ENCODE assay signal across 15 cellular contexts in the genomic region with DNA sequence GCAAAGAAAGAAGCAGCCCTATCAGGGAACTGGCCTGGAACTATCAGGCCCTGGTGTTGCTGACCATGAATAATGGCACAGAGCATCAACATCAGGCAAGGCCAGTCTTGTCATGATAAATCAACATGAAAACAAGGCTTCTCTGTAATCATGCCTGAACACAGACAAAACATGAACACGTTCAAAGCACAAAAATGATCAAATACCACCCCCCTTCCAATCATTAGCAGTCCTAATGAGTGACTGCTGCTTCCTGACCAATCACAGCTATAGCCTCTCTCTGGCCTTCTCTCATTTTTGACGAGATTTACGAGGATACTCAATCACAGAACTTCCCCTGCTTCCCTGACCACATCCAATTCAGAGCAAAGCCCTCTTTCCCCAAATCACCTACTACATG. TPM values are rescaled to one million over a fixed set of nuclear protein-coding genes. Genes with fewer than 3 reads are reported as not detected.
DNase-seq lines count a peak whose midpoint lies in the region; ATAC-seq and TF ChIP-seq lines count a peak whose summit lies in the region.
"Had no signal": no experiment of that assay in that cellular context is flagged by ENCODE, and none has a peak within 500 bp of the region (broad histone marks: within the 10 kb centered on the region; RNA-seq: fewer than 3 reads in every experiment).

No MANE protein-coding gene starts in this region.

- no peak overlapping the region for H3K23ac ChIP-seq in trophoblast cell (ENCODE audit: low read length)

- no peak overlapping the region for H3K18ac ChIP-seq in trophoblast cell (ENCODE audit: low read length)

- peaks cover 14% of the 10 kb centered on the region for H3K79me1 ChIP-seq in trophoblast cell (ENCODE audit: low read length)

- peak overlapping the region; percentile 84 for H3K4me3 Mint-ChIP-seq in activated naive CD8-positive, alpha-beta T cell

- no peak overlapping the region for H4K8ac ChIP-seq in trophoblast cell (ENCODE audit: low read depth, low read length)

- WGBS in SK-N-SH (ENCODE audit: low lambda C conversion rate): 92% methylated on average over 3 of the region's 3 CpGs
- WGBS in trophoblast cell (ENCODE audit: extremely low coverage, insufficient coverage, insufficient read length): no CpG with 5 or more reads among the region's 3 CpGs

- H4K12ac ChIP-seq in trophoblast cell (ENCODE audit: low read depth, low read length): no peak overlapping the region

- H4K20me1 ChIP-seq in SK-N-SH (ENCODE audit: insufficient read depth) (no peaks in the 10 kb centered on the region), Karpas-422 (ENCODE audit: insufficient read depth, low read depth, low read length) (no peaks in the 10 kb centered on the region)

- H3K27ac ChIP-seq in SK-N-SH (ENCODE audit: low read depth in 2 of 2, low read length in 1 of 2) (peak overlapping the region in 1 of 2 experiments; percentile 83; a peak in 2 of 4 replicates), gastrocnemius medialis (peak overlapping the region; percentile 82 to 94 (median 88)), Karpas-422 (ENCODE audit: low read length) (no peak overlapping the region), trophoblast cell (ENCODE audit: low read depth, low read length) (no peak overlapping the region)
- H3K27ac ChIP-seq: WERI-Rb-1 had no signal

- no peak for TF ChIP-seq POLR2A in gastrocnemius medialis (IDR thresholded peaks at IDR 0.05)

- no peak overlapping the region for H3K4me3 ChIP-seq in SK-N-SH (ENCODE audit: low read depth in 2 of 2, low read length in 1 of 2)
- H3K4me3 ChIP-seq in gastrocnemius medialis: no peak overlapping the region
- H3K4me3 ChIP-seq in Karpas-422 (ENCODE audit: low read length): no peak overlapping the region
- no peak overlapping the region for H3K4me3 ChIP-seq in trophoblast cell (ENCODE audit: low read depth, low read length)
- H3K4me3 ChIP-seq: mucosa of descending colon had no signal

- H3K4ac ChIP-seq in trophoblast cell (ENCODE audit: low read depth, low read length): no peak overlapping the region

- no peaks in the 10 kb centered on the region for H3K9me2 ChIP-seq in SK-N-SH
- no peaks in the 10 kb centered on the region for H3K9me2 ChIP-seq in Karpas-422 (replicated peaks; ENCODE audit: insufficient read depth, low read length)

- peak overlapping the region; percentile 87 for H3K9ac ChIP-seq in SK-N-SH
- no peak overlapping the region for H3K9ac ChIP-seq in Karpas-422 (ENCODE audit: low read length)
- no peak overlapping the region for H3K9ac ChIP-seq in trophoblast cell (ENCODE audit: low read length)

- H3K9me3 ChIP-seq in SK-N-SH (no peaks in the 10 kb centered on the region), gastrocnemius medialis (no peaks in the 10 kb centered on the region), Karpas-422 (ENCODE audit: low read length) (no peaks in the 10 kb centered on the region), trophoblast cell (ENCODE audit: insufficient read depth, low read depth, low read length) (no peaks in the 10 kb centered on the region)
- H3K9me3 ChIP-seq: mucosa of descending colon had no signal

- no peaks in the 10 kb centered on the region for H3K36me3 ChIP-seq in SK-N-SH (replicated peaks in 1 of 2; ENCODE audit: control insufficient read depth in 1 of 2, insufficient read depth in 2 of 2, low read length in 1 of 2)
- no peaks in the 10 kb centered on the region for H3K36me3 ChIP-seq in gastrocnemius medialis
- peaks cover 4% of the 10 kb centered on the region; the same call in 1 of the 2 replicates for H3K36me3 ChIP-seq in Karpas-422 (ENCODE audit: insufficient read depth, low read length)
- H3K36me3 ChIP-seq in trophoblast cell (ENCODE audit: control insufficient read depth in 1 of 2, insufficient read depth in 2 of 2, low read length in 2 of 2): no peaks in the 10 kb centered on the region
- H3K36me3 ChIP-seq: WERI-Rb-1 had no signal

- ATAC-seq in SK-N-SH treated with all-trans-retinoic acid at 6 μM for 48 hours (no peak), GM19452 (IDR thresholded peaks at IDR 0.05; ENCODE audit: unreplicated experiment) (peak; percentile 15), gastrocnemius medialis (no peak)
- ATAC-seq: mucosa of descending colon, Right ventricle myocardium inferior had no signal

- no peak for TF ChIP-seq RAD21 in SK-N-SH (IDR thresholded peaks at IDR 0.05; ENCODE audit: low read length)

- no peak for DNase-seq in SK-N-SH
- DNase-seq in gastrocnemius medialis: no peak
- DNase-seq in Karpas-422: no peak
- no peak for DNase-seq in KG1 (lab: John Stamatoyannopoulos, UW)
- no peak for DNase-seq in trophoblast cell
- DNase-seq: activated T-cell treated with anti-CD3 and anti-CD28 coated beads, Interleukin-2, amount 50 U/mL, for 4 hours; DMS79; mucosa of descending colon; NCI-H1105; NCI-H510A treated with DMSO at 0.1 percent for 48 hours; WERI-Rb-1 had no signal

- H2BK12ac ChIP-seq in trophoblast cell (ENCODE audit: low read length): no peak overlapping the region

- peaks cover 63% of the 10 kb centered on the region; the same call in 1 of the 2 replicates for H3K79me2 ChIP-seq in SK-N-SH (ENCODE audit: insufficient read depth)
- no peaks in the 10 kb centered on the region for H3K79me2 ChIP-seq in Karpas-422 (ENCODE audit: low read length)
- H3K79me2 ChIP-seq in trophoblast cell (ENCODE audit: control insufficient read depth, insufficient read depth, low read length, poor library complexity): peaks cover 9% of the 10 kb centered on the region

- H2AK5ac ChIP-seq in trophoblast cell (ENCODE audit: low read length): no peak overlapping the region

- no peak overlapping the region for H4K91ac ChIP-seq in trophoblast cell (ENCODE audit: low read depth, low read length)

- CTCF ChIA-PET in SK-N-SH (lab: Yijun Ruan, JAX): interaction anchor here (1.5 to 1.6 kb wide), 2 partner anchors 17 to 58 kb away, joined by 3 to 6 read pairs; no protein-coding TSS in a partner anchor

- H2AFZ ChIP-seq in SK-N-SH (ENCODE audit: low read depth) (no peak overlapping the region), Karpas-422 (ENCODE audit: low read length) (no peak overlapping the region), trophoblast cell (ENCODE audit: insufficient read depth, low read length, poor library complexity) (no peak overlapping the region)

- H3K27ac Mint-ChIP-seq in activated naive CD8-positive, alpha-beta T cell: peak overlapping the region; percentile 8

- intact Hi-C loops in gastrocnemius medialis (cut with DNase I; ENCODE audit: low total_unique reads): no loop called here

- TF ChIP-seq CTCF in SK-N-SH (IDR thresholded peaks at IDR 0.05) (no peak), gastrocnemius medialis (IDR thresholded peaks at IDR 0.05 in 4 of 5, conservative IDR thresholded peaks at IDR 0.05 in 1 of 5) (no peak)

- in situ Hi-C loops in gastrocnemius medialis (cut with MboI; ENCODE audit: low sequenced_read_pairs in 4 of 4): no loop called here

- H3K9me3 Mint-ChIP-seq in activated naive CD8-positive, alpha-beta T cell (ENCODE audit: low read depth): no peaks in the 10 kb centered on the region
- H3K9me3 Mint-ChIP-seq: activated T-cell treated with anti-CD3 and anti-CD28 coated beads, Interleukin-2, amount 50 U/mL, for 4 hours had no signal

- H3K4me1 Mint-ChIP-seq in activated naive CD8-positive, alpha-beta T cell (ENCODE audit: low read depth): peaks cover 29% of the 10 kb centered on the region

- no peak overlapping the region for H3K14ac ChIP-seq in trophoblast cell (ENCODE audit: low read length)

- H3K4me1 ChIP-seq in SK-N-SH (ENCODE audit: control insufficient read depth in 1 of 2, insufficient read depth in 2 of 2, low read depth in 1 of 2, low read length in 1 of 2) (peaks cover 21 to 35% of the 10 kb centered on the region in 2 experiments; a peak in 3 of 4 replicates), gastrocnemius medialis (peaks cover 9 to 18% of the 10 kb centered on the region in 2 donors), Karpas-422 (ENCODE audit: low read length) (no peaks in the 10 kb centered on the region), trophoblast cell (ENCODE audit: control insufficient read depth in 1 of 2, insufficient read depth in 2 of 2, low read length in 2 of 2) (peaks cover 16 to 22% of the 10 kb centered on the region in 2 experiments)

- no peak for TF ChIP-seq EP300 in SK-N-SH (IDR thresholded peaks at IDR 0.05; ENCODE audit: borderline replicate concordance in 1 of 2, low read depth in 1 of 2, low read length in 1 of 2)

- H2BK120ac ChIP-seq in trophoblast cell (ENCODE audit: insufficient read depth, low read length, poor library complexity): no peak overlapping the region

- H3K27me3 ChIP-seq in SK-N-SH (ENCODE audit: insufficient read depth) (no peaks in the 10 kb centered on the region), gastrocnemius medialis (no peaks in the 10 kb centered on the region), Karpas-422 (ENCODE audit: low read length) (no peaks in the 10 kb centered on the region), trophoblast cell (ENCODE audit: insufficient read depth, low read length) (no peaks in the 10 kb centered on the region)

- peaks cover 2% of the 10 kb centered on the region for H3K36me3 Mint-ChIP-seq in activated naive CD8-positive, alpha-beta T cell

- no peak overlapping the region for H2BK5ac ChIP-seq in trophoblast cell (ENCODE audit: low read depth, low read length, poor library complexity)

- H3F3A ChIP-seq in SK-N-SH (replicated peaks; ENCODE audit: insufficient read depth): peaks cover 18% of the 10 kb centered on the region

- peaks cover 22% of the 10 kb centered on the region for H3K27me3 Mint-ChIP-seq in activated naive CD8-positive, alpha-beta T cell

- POLR2A ChIA-PET in SK-N-SH (lab: Yijun Ruan, JAX): no interaction called here

- H3K4me2 ChIP-seq in SK-N-SH: peak overlapping the region; percentile 89
- no peak overlapping the region for H3K4me2 ChIP-seq in Karpas-422 (ENCODE audit: low read depth, low read length, poor library complexity, severe bottlenecking)
- H3K4me2 ChIP-seq in trophoblast cell (ENCODE audit: low read length): no peak overlapping the region

TF ChIP-seq in SK-N-SH treated with all-trans-retinoic acid at 6 μM for 48 hours, 23 proteins besides CTCF, POLR2A, EP300 and RAD21:
- TF ChIP-seq ZC3H10 (CRISPR knock-in tag; IDR thresholded peaks at IDR 0.05): no peak
TF ChIP-seq in SK-N-SH treated with all-trans-retinoic acid at 6 μM for 48 hours: peak in this region for 0.

RNA-seq across cellular contexts. Expression of gene GSDME, which starts 2.2 kb away (rescaled TPM):
- polyA plus RNA-seq in SK-N-SH (2012; rRNA removed): 109 and 127 TPM in 2 replicates
- 93.7 and 103 TPM in 2 replicates for polyA plus RNA-seq in SK-N-SH (2012; cell fraction: cytosol; rRNA removed)
- 123 and 155 TPM in 2 replicates for polyA plus RNA-seq in SK-N-SH (2012; cell fraction: nucleus; rRNA removed)
- 1 to 10 TPM; 3.1 to 5.2 (median 3.9) TPM for total RNA-seq in gastrocnemius medialis
- 6.0 and 9.8 TPM in 2 replicates for total RNA-seq in Karpas-422 (2014; rRNA removed; shearing (Covaris generic); ENCODE audit: low replicate concordance)
- polyA plus RNA-seq in trophoblast cell (2013): 22.7 and 23.9 TPM in 2 replicates

Comparison
In these comparisons a context has a peak if more than half of its experiments do, and no peak if none do; other contexts are left out.
1. H3K27ac ChIP-seq: peak in gastrocnemius medialis (4 of 4); none in Karpas-422 (single experiment) and trophoblast cell (single experiment).